Comparison of ENCODE assay signal across 18 cellular contexts in genomic region chr12:27868165-27868564, GRCh38.
DNase-seq lines count a peak whose midpoint lies in the region; ATAC-seq and TF ChIP-seq lines count a peak whose summit lies in the region.
"Had no signal": no experiment of that assay in that cellular context is flagged by ENCODE, and none has a peak within 500 bp of the region (broad histone marks: within the 10 kb centered on the region; RNA-seq: fewer than 3 reads in every experiment).

No MANE protein-coding gene starts in this region.

- H3K23ac ChIP-seq in IMR-90 (ENCODE audit: low read depth, low read length): no peak overlapping the region
- no peak overlapping the region for H3K23ac ChIP-seq in mesenchymal stem cell (ENCODE audit: low read length in 2 of 2)

- in situ Hi-C loops in IMR-90 (cut with MboI; ENCODE audit: low sequenced_read_pairs): no loop called here

- H3K9ac ChIP-seq in IMR-90 (ENCODE audit: low read depth, low read length): no peak overlapping the region
- H3K9ac ChIP-seq in mesenchymal stem cell (ENCODE audit: low read length): no peak overlapping the region

- ATAC-seq in IMR-90 (ENCODE audit: low read depth) (peak; percentile 77), GM19452 (IDR thresholded peaks at IDR 0.05; ENCODE audit: unreplicated experiment) (no peak)
- ATAC-seq: stimulated activated memory B cell treated with anti-CD40 and anti-IgM and Interleukin-4, amounts not matched to agents 10 μg/mL and 1 μg/mL and 100 μg/mL, for 72 hours; T-cell had no signal

- H4K91ac ChIP-seq in IMR-90 (ENCODE audit: insufficient read depth, low read depth, low read length) (peak overlapping the region; percentile 66), mesenchymal stem cell (ENCODE audit: low read length) (no peak overlapping the region)

- H3K79me1 ChIP-seq in IMR-90 (ENCODE audit: low read depth in 1 of 2, low read length in 2 of 2) (no peaks in the 10 kb centered on the region; a peak in 1 of 4 replicates), mesenchymal stem cell (replicated peaks; ENCODE audit: low read length, poor library complexity, severe bottlenecking) (no peaks in the 10 kb centered on the region)

- TF ChIP-seq POLR2A in IMR-90 (IDR thresholded peaks at IDR 0.05; ENCODE audit: low read depth, low read length) (no peak), vagina (IDR thresholded peaks at IDR 0.05) (no peak)

- H3K14ac ChIP-seq in IMR-90 (replicated peaks; ENCODE audit: low read depth, low read length) (peak overlapping the region; percentile 53), mesenchymal stem cell (ENCODE audit: low read length in 2 of 2) (no peak overlapping the region)

- no peak overlapping the region; the same call in 1 of the 2 replicates for H3K56ac ChIP-seq in IMR-90 (ENCODE audit: extremely low read depth, insufficient read depth, low read length)

- no peak overlapping the region for H2AK5ac ChIP-seq in IMR-90 (ENCODE audit: low read depth, low read length)
- no peak overlapping the region for H2AK5ac ChIP-seq in mesenchymal stem cell (ENCODE audit: low read length, severe bottlenecking)

- POLR2A ChIA-PET in IMR-90 (lab: Charles Lee; ENCODE audit: unreplicated experiment): no interaction called here

- peak overlapping the region; percentile 73; the same call in 1 of the 3 replicates for H2BK15ac ChIP-seq in IMR-90 (ENCODE audit: low read depth, low read length)
- H2BK15ac ChIP-seq in mesenchymal stem cell (ENCODE audit: low read depth, poor library complexity, severe bottlenecking): no peak overlapping the region

- H4K5ac ChIP-seq in IMR-90 (ENCODE audit: low read depth, low read length): peak overlapping the region; percentile 89; the same call in 1 of the 2 replicates

- no peaks in the 10 kb centered on the region for H3K27me3 ChIP-seq in IMR-90 (ENCODE audit: control insufficient read depth, insufficient read depth, low read length)
- H3K27me3 ChIP-seq in mesenchymal stem cell (ENCODE audit: control insufficient read depth in 1 of 2, insufficient read depth in 1 of 2, low read length in 2 of 2): no peaks in the 10 kb centered on the region
- no peaks in the 10 kb centered on the region for H3K27me3 ChIP-seq in effector memory CD4-positive, alpha-beta T cell (replicated peaks; ENCODE audit: control insufficient read depth, insufficient read depth, low read length, poor library complexity, severe bottlenecking)
- no peaks in the 10 kb centered on the region for H3K27me3 ChIP-seq in vagina
- H3K27me3 ChIP-seq: neutrophil had no signal

- no peaks in the 10 kb centered on the region for H4K20me1 ChIP-seq in IMR-90 (ENCODE audit: insufficient read depth, low read length)

- CTCF ChIA-PET in IMR-90 (lab: Yijun Ruan, JAX): interaction anchor here (1.0 kb wide), 1 partner anchor 13 kb away, joined by 3 read pairs; no protein-coding TSS in a partner anchor

- H3K9me3 ChIP-seq in IMR-90 (ENCODE audit: control insufficient read depth, insufficient read depth, low read length) (no peaks in the 10 kb centered on the region), mesenchymal stem cell (ENCODE audit: control insufficient read depth, low read length) (no peaks in the 10 kb centered on the region), vagina (no peaks in the 10 kb centered on the region)
- H3K9me3 ChIP-seq in effector memory CD4-positive, alpha-beta T cell (ENCODE audit: control insufficient read depth, low read length): no peaks in the 10 kb centered on the region
- H3K9me3 ChIP-seq: neutrophil had no signal

- DNase-seq in AG09319 (ENCODE audit: extremely low read depth, low read depth): peak; percentile 30
- DNase-seq in IMR-90: peak; percentile 93
- peak; percentile 78 to 89 for DNase-seq in cardiac fibroblast (ENCODE audit: low read depth in 2 of 2)
- peak; percentile 90 for DNase-seq in mesenchymal stem cell
- no peak for DNase-seq in effector memory CD4-positive, alpha-beta T cell
- DNase-seq in central memory CD4-positive, alpha-beta T cell: no peak
- DNase-seq in vagina (ENCODE audit: extremely low spot score in 2 of 2): no peak
- DNase-seq: activated B cell treated with CpG ODN at 0.5 μM for 24 hours; activated naive CD4-positive, alpha-beta T cell treated with Interleukin-2 at 50 U/mL for 16 hours; erythroblast; MM.1S; NCI-H2029 treated with DMSO at 0.1 percent for 48 hours; NCI-H524 treated with DMSO at 0.1 percent for 48 hours; PC-9; T-cell had no signal

- TF ChIP-seq CTCF in AG09319 (IDR thresholded peaks at IDR 0.05; ENCODE audit: low read depth, low read length): no peak
- no peak for TF ChIP-seq CTCF in IMR-90 (conservative IDR thresholded peaks at IDR 0.05; ENCODE audit: low read depth, low read length)
- no peak for TF ChIP-seq CTCF in cardiac fibroblast (IDR thresholded peaks at IDR 0.05; ENCODE audit: low read depth, low read length)
- TF ChIP-seq CTCF in vagina (IDR thresholded peaks at IDR 0.05): no peak

- H3K27ac ChIP-seq in IMR-90 (ENCODE audit: insufficient read depth, low read length) (peak overlapping the region; percentile 37; the same call in 1 of the 2 replicates), mesenchymal stem cell (ENCODE audit: low read length, poor library complexity, severe bottlenecking) (peak overlapping the region; percentile 61), vagina (no peak overlapping the region)
- no peak overlapping the region for H3K27ac ChIP-seq in effector memory CD4-positive, alpha-beta T cell (ENCODE audit: insufficient read depth, low read length, poor library complexity, severe bottlenecking)
- H3K27ac ChIP-seq: neutrophil, PC-9 had no signal

- no peak overlapping the region for H2AK9ac ChIP-seq in IMR-90 (replicated peaks; ENCODE audit: low read depth, low read length, poor library complexity)

- TF ChIP-seq RAD21 in IMR-90 (IDR thresholded peaks at IDR 0.05; ENCODE audit: low read length): no peak

- peak overlapping the region; percentile 79; the same call in 1 of the 2 replicates for H3K18ac ChIP-seq in IMR-90 (ENCODE audit: low read depth, low read length)
- H3K18ac ChIP-seq in mesenchymal stem cell (ENCODE audit: low read depth in 1 of 2, low read length in 2 of 2): no peak overlapping the region

- dilution Hi-C loops in IMR-90 (cut with HindIII; ENCODE audit: low sequenced_read_pairs, unreplicated experiment): no loop called here

- H3K4ac ChIP-seq in IMR-90 (ENCODE audit: low read depth, low read length) (peak overlapping the region; percentile 52; the same call in 1 of the 2 replicates), mesenchymal stem cell (ENCODE audit: low read depth in 1 of 2, low read length in 2 of 2) (no peak overlapping the region)

- H3K36me3 ChIP-seq in IMR-90 (ENCODE audit: control insufficient read depth, insufficient read depth, low read length) (no peaks in the 10 kb centered on the region), mesenchymal stem cell (ENCODE audit: control insufficient read depth in 1 of 2, insufficient read depth in 2 of 2, low read depth in 1 of 2, low read length in 2 of 2) (no peaks in the 10 kb centered on the region), vagina (no peaks in the 10 kb centered on the region)
- H3K36me3 ChIP-seq in effector memory CD4-positive, alpha-beta T cell (ENCODE audit: control insufficient read depth, insufficient read depth, low read length): no peaks in the 10 kb centered on the region
- H3K36me3 ChIP-seq: neutrophil had no signal

- H2BK20ac ChIP-seq in IMR-90 (ENCODE audit: low read depth, low read length): peak overlapping the region; percentile 85

- peak overlapping the region; percentile 30; the same call in 1 of the 2 replicates for H3K4me2 ChIP-seq in IMR-90 (ENCODE audit: low read depth, low read length)
- no peak overlapping the region for H3K4me2 ChIP-seq in mesenchymal stem cell (ENCODE audit: low read length, poor library complexity, severe bottlenecking)
- H3K4me2 ChIP-seq: PC-9 had no signal

- H2BK120ac ChIP-seq in IMR-90 (ENCODE audit: low read depth, low read length) (peak overlapping the region; percentile 79), mesenchymal stem cell (ENCODE audit: low read depth, low read length) (no peak overlapping the region)

- no TSS peak for BruUV-seq in IMR-90 (replicated peaks; lab: Mats Ljungman, UMichigan)

- no peak overlapping the region for H2BK12ac ChIP-seq in mesenchymal stem cell (ENCODE audit: low read length in 2 of 2)

- H4K8ac ChIP-seq in IMR-90 (ENCODE audit: low read depth in 2 of 2, low read length in 2 of 2) (peak overlapping the region in 1 of 2 experiments; percentile 74; a peak in 3 of 4 replicates), mesenchymal stem cell (ENCODE audit: low read length) (no peak overlapping the region)

- H3K9me1 ChIP-seq in IMR-90 (ENCODE audit: insufficient read depth, low read length): peaks cover 7% of the 10 kb centered on the region

- WGBS in IMR-90 (ENCODE audit: extremely low coverage in 2 of 2, insufficient read length in 1 of 2), 2 experiments: no CpG with 5 or more reads among the region's 1 CpG
- 83% methylated on average over 1 of the region's 1 CpG for WGBS in mesenchymal stem cell

- intact Hi-C loops in IMR-90 (cut with micrococcal nuclease) (no loop called here), vagina (cut with DNase I) (no loop called here)

- H3K4me3 ChIP-seq in IMR-90 (ENCODE audit: insufficient read depth, low read depth, low read length): no peak overlapping the region
- H3K4me3 ChIP-seq in cardiac fibroblast (replicated peaks in 1 of 2; ENCODE audit: low read depth in 2 of 2, low read length in 2 of 2): no peak overlapping the region
- H3K4me3 ChIP-seq in mesenchymal stem cell (ENCODE audit: insufficient read depth in 1 of 2, low read depth in 1 of 2, low read length in 2 of 2): no peak overlapping the region
- no peak overlapping the region for H3K4me3 ChIP-seq in effector memory CD4-positive, alpha-beta T cell (ENCODE audit: insufficient read depth, low read depth, low read length, poor library complexity, severe bottlenecking)
- no peak overlapping the region for H3K4me3 ChIP-seq in vagina
- H3K4me3 ChIP-seq: PC-9 had no signal

- H2BK5ac ChIP-seq in IMR-90 (ENCODE audit: low read depth, low read length, poor library complexity, severe bottlenecking) (peak overlapping the region; percentile 79), mesenchymal stem cell (ENCODE audit: low read depth, low read length, poor library complexity, severe bottlenecking) (no peak overlapping the region)

- H3K4me1 ChIP-seq in IMR-90 (ENCODE audit: control insufficient read depth, insufficient read depth, low read length): peaks cover 14% of the 10 kb centered on the region
- H3K4me1 ChIP-seq in mesenchymal stem cell (ENCODE audit: control insufficient read depth, insufficient read depth, low read depth, low read length): peaks cover 8% of the 10 kb centered on the region
- H3K4me1 ChIP-seq in effector memory CD4-positive, alpha-beta T cell (ENCODE audit: control insufficient read depth, insufficient read depth, low read length, poor library complexity, severe bottlenecking): no peaks in the 10 kb centered on the region
- H3K4me1 ChIP-seq in vagina: no peaks in the 10 kb centered on the region

- no peak overlapping the region for H2AFZ ChIP-seq in IMR-90 (replicated peaks; ENCODE audit: low read length, poor library complexity)
- no peak overlapping the region for H2AFZ ChIP-seq in mesenchymal stem cell (ENCODE audit: low read depth, low read length)
- H2AFZ ChIP-seq: PC-9 had no signal

TF ChIP-seq in IMR-90, 13 proteins besides CTCF, POLR2A, EP300 and RAD21 (continues in another document):
- peak; percentile 34; the same call in 1 of the 2 replicates for TF ChIP-seq MAFK (IDR thresholded peaks at IDR 0.05; ENCODE audit: low read depth, low read length)
- TF ChIP-seq MXI1 (IDR thresholded peaks at IDR 0.05; ENCODE audit: borderline replicate concordance, low read depth, low read length): no peak

Comparison
In these comparisons a context has a peak if more than half of its experiments do, and no peak if none do; other contexts are left out.
1. DNase-seq: peak in AG09319 (single experiment), IMR-90 (single experiment), cardiac fibroblast (2 of 2) and mesenchymal stem cell (single experiment); none in effector memory CD4-positive, alpha-beta T cell (0 of 3), central memory CD4-positive, alpha-beta T cell (single experiment) and vagina (0 of 2).
2. H3K27ac ChIP-seq: peak in IMR-90 (single experiment) and mesenchymal stem cell (single experiment); none in effector memory CD4-positive, alpha-beta T cell (single experiment) and vagina (single experiment).